In genomic region chr7:77907281-77907680, GRCh38 we compare ENCODE assay signal across 24 cellular contexts.
"Had no signal": no experiment of that assay in that cellular context is flagged by ENCODE, and none has a peak within 500 bp of the region (broad histone marks: within the 10 kb centered on the region; RNA-seq: fewer than 3 reads in every experiment).

No MANE protein-coding gene starts in this region.

- H3K4me3 Mint-ChIP-seq: activated CD4-positive, alpha-beta memory T cell treated with anti-CD3 and anti-CD28 coated beads, Interleukin-2, amount 10 ng/mL, durations not matched to agents 7 days and 5 days; activated CD8-positive, alpha-beta memory T cell treated with anti-CD3 and anti-CD28 coated beads, Interleukin-2, amount 10 ng/mL, durations not matched to agents 7 days and 5 days; activated naive CD8-positive, alpha-beta T cell treated with anti-CD3 and anti-CD28 coated beads, Interleukin-2, amount 10 ng/mL, durations not matched to agents 7 days and 5 days; activated T-helper 17 cell treated with anti-CD3 and anti-CD28 coated beads, Interleukin-2, amount 50 U/mL, for 72 hours; dendritic cell treated with granulocyte-macrophage colony-stimulating factor and Interleukin-4, amounts not matched to agents 40 ng/mL and 50 ng/mL, for 4 days; effector memory CD8-positive, alpha-beta T cell; immature natural killer cell; naive thymus-derived CD4-positive, alpha-beta T cell; neural progenitor cell; stimulated activated naive CD8-positive, alpha-beta T cell treated with anti-CD3 and anti-CD28 coated beads, Interleukin-15, amount 100 ng/mL, for 72 hours had no signal

- H3K9me3 ChIP-seq: esophagus squamous epithelium, mucosa of descending colon, prostate gland had no signal

- H3K4me1 Mint-ChIP-seq: immature natural killer cell; neural progenitor cell; stimulated activated naive CD8-positive, alpha-beta T cell treated with anti-CD3 and anti-CD28 coated beads, Interleukin-15, amount 100 ng/mL, for 72 hours had no signal

- DNase-seq: activated CD4-positive, alpha-beta memory T cell treated with anti-CD3 and anti-CD28 coated beads, Interleukin-2, amount 10 ng/mL, durations not matched to agents 7 days and 5 days; activated CD4-positive, alpha-beta T cell treated with anti-CD3 and anti-CD28 coated beads for 48 hours; activated CD4-positive, CD25-positive, alpha-beta regulatory T cell; activated CD8-positive, alpha-beta memory T cell treated with anti-CD3 and anti-CD28 coated beads, Interleukin-2, amount 10 ng/mL, durations not matched to agents 7 days and 5 days; activated naive CD4-positive, alpha-beta T cell treated with Interleukin-2 at 50 U/mL for 16 hours; activated naive CD8-positive, alpha-beta T cell treated with anti-CD3 and anti-CD28 coated beads, Interleukin-2, amount 10 ng/mL, durations not matched to agents 7 days and 5 days; amygdala; effector memory CD8-positive, alpha-beta T cell; esophagus squamous epithelium; immature natural killer cell; kidney glomerular epithelial cell; left ventricle myocardium superior; mesenchymal stem cell; mucosa of descending colon; naive thymus-derived CD4-positive, alpha-beta T cell; right cardiac atrium; stimulated activated CD4-positive, alpha-beta T cell treated with anti-CD3 and anti-CD28 coated beads, Interleukin-2, amount 100 ng/mL, for 24 hours; stimulated activated naive CD8-positive, alpha-beta T cell treated with anti-CD3 and anti-CD28 coated beads, Interleukin-15, amount 100 ng/mL, for 72 hours; trophoblast cell had no signal

- H3K4me3 ChIP-seq: cardiac muscle cell, esophagus squamous epithelium, mucosa of descending colon, neural progenitor cell, prostate gland had no signal

- H3K27me3 Mint-ChIP-seq: activated CD4-positive, alpha-beta memory T cell treated with anti-CD3 and anti-CD28 coated beads, Interleukin-2, amount 10 ng/mL, durations not matched to agents 7 days and 5 days; activated CD8-positive, alpha-beta memory T cell treated with anti-CD3 and anti-CD28 coated beads, Interleukin-2, amount 10 ng/mL, durations not matched to agents 7 days and 5 days; activated naive CD8-positive, alpha-beta T cell treated with anti-CD3 and anti-CD28 coated beads, Interleukin-2, amount 10 ng/mL, durations not matched to agents 7 days and 5 days; activated T-helper 17 cell treated with anti-CD3 and anti-CD28 coated beads, Interleukin-2, amount 50 U/mL, for 72 hours; dendritic cell treated with granulocyte-macrophage colony-stimulating factor and Interleukin-4, amounts not matched to agents 40 ng/mL and 50 ng/mL, for 4 days; effector memory CD8-positive, alpha-beta T cell; naive thymus-derived CD4-positive, alpha-beta T cell; stimulated activated naive CD8-positive, alpha-beta T cell treated with anti-CD3 and anti-CD28 coated beads, Interleukin-15, amount 100 ng/mL, for 72 hours had no signal

- H3K9me3 Mint-ChIP-seq: activated CD4-positive, alpha-beta memory T cell treated with anti-CD3 and anti-CD28 coated beads, Interleukin-2, amount 10 ng/mL, durations not matched to agents 7 days and 5 days; activated naive CD8-positive, alpha-beta T cell treated with anti-CD3 and anti-CD28 coated beads, Interleukin-2, amount 10 ng/mL, durations not matched to agents 7 days and 5 days; activated T-helper 17 cell treated with anti-CD3 and anti-CD28 coated beads, Interleukin-2, amount 50 U/mL, for 72 hours; effector memory CD8-positive, alpha-beta T cell; immature natural killer cell; naive thymus-derived CD4-positive, alpha-beta T cell; neural progenitor cell; stimulated activated naive CD8-positive, alpha-beta T cell treated with anti-CD3 and anti-CD28 coated beads, Interleukin-15, amount 100 ng/mL, for 72 hours had no signal

- H3K4me1 ChIP-seq: esophagus squamous epithelium, neural progenitor cell, prostate gland had no signal

- H3K9ac ChIP-seq: neural progenitor cell had no signal

- H3K36me3 ChIP-seq: neural progenitor cell, prostate gland had no signal

- H3K27ac Mint-ChIP-seq: activated CD4-positive, alpha-beta memory T cell treated with anti-CD3 and anti-CD28 coated beads, Interleukin-2, amount 10 ng/mL, durations not matched to agents 7 days and 5 days; activated CD8-positive, alpha-beta memory T cell treated with anti-CD3 and anti-CD28 coated beads, Interleukin-2, amount 10 ng/mL, durations not matched to agents 7 days and 5 days; activated naive CD8-positive, alpha-beta T cell treated with anti-CD3 and anti-CD28 coated beads, Interleukin-2, amount 10 ng/mL, durations not matched to agents 7 days and 5 days; activated T-helper 17 cell treated with anti-CD3 and anti-CD28 coated beads, Interleukin-2, amount 50 U/mL, for 72 hours; effector memory CD8-positive, alpha-beta T cell; immature natural killer cell; naive thymus-derived CD4-positive, alpha-beta T cell; neural progenitor cell; stimulated activated naive CD8-positive, alpha-beta T cell treated with anti-CD3 and anti-CD28 coated beads, Interleukin-15, amount 100 ng/mL, for 72 hours had no signal

- H2AFZ ChIP-seq: neural progenitor cell had no signal

- H3K4me2 ChIP-seq: neural progenitor cell had no signal

- H3K27ac ChIP-seq: cardiac muscle cell, esophagus squamous epithelium, neural progenitor cell, prostate gland had no signal

- ATAC-seq: activated CD8-positive, alpha-beta memory T cell treated with anti-CD3 and anti-CD28 coated beads, Interleukin-2, amount 10 ng/mL, durations not matched to agents 7 days and 5 days; activated T-helper 17 cell treated with anti-CD3 and anti-CD28 coated beads, Interleukin-2, amount 50 U/mL, for 72 hours; effector memory CD8-positive, alpha-beta T cell; left ventricle myocardium superior; mucosa of descending colon; naive thymus-derived CD4-positive, alpha-beta T cell; right cardiac atrium; stimulated activated naive CD8-positive, alpha-beta T cell treated with anti-CD3 and anti-CD28 coated beads, Interleukin-15, amount 100 ng/mL, for 72 hours had no signal

- H3K27me3 ChIP-seq: cardiac muscle cell, esophagus squamous epithelium, neural progenitor cell had no signal
